27 cellular contexts compared by ENCODE assay signal in genomic region chr3:143099213-143099612, GRCh38.
"Had no signal": no experiment of that assay in that cellular context is flagged by ENCODE, and none has a peak within 500 bp of the region (broad histone marks: within the 10 kb centered on the region; RNA-seq: fewer than 3 reads in every experiment).

No MANE protein-coding gene starts in this region.

- H3K36me3 Mint-ChIP-seq: natural killer cell; neural progenitor cell; stimulated activated effector memory CD8-positive, alpha-beta T cell treated with anti-CD3 and anti-CD28 coated beads, Interleukin-12 subunit alpha, Interleukin-12 subunit beta, amount 100 ng/mL, for 72 hours had no signal

- H3K4me1 ChIP-seq: neural progenitor cell, parathyroid adenoma, psoas muscle, right lobe of liver, sigmoid colon, stomach, tibial nerve had no signal

- H3K9me3 Mint-ChIP-seq: natural killer cell; stimulated activated effector memory CD8-positive, alpha-beta T cell treated with anti-CD3 and anti-CD28 coated beads, Interleukin-12 subunit alpha, Interleukin-12 subunit beta, amount 100 ng/mL, for 72 hours; stimulated activated naive CD8-positive, alpha-beta T cell treated with anti-CD3 and anti-CD28 coated beads, Interleukin-15, Interleukin-2, amounts not matched to agents 100 ng/mL and 50 ng/mL, for 24 hours had no signal

- H3K27ac Mint-ChIP-seq: naive thymus-derived CD4-positive, alpha-beta T cell; natural killer cell; neural progenitor cell; progenitor cell of endocrine pancreas; stimulated activated effector memory CD8-positive, alpha-beta T cell treated with anti-CD3 and anti-CD28 coated beads, Interleukin-12 subunit alpha, Interleukin-12 subunit beta, amount 100 ng/mL, for 72 hours; stimulated activated naive B cell treated with anti-CD40 and anti-IgM and Interleukin-4, amounts not matched to agents 10 μg/mL and 1 μg/mL and 100 μg/mL, for 72 hours; stimulated activated naive CD8-positive, alpha-beta T cell treated with anti-CD3 and anti-CD28 coated beads, Interleukin-15, Interleukin-2, amounts not matched to agents 100 ng/mL and 50 ng/mL, for 24 hours had no signal

- H3K9me3 ChIP-seq: right lobe of liver, sigmoid colon, thoracic aorta, thyroid gland, vagina had no signal

- H3K4me3 ChIP-seq: neural progenitor cell, ovary, psoas muscle, right lobe of liver, sigmoid colon, stomach, thoracic aorta, thyroid gland, tibial nerve, vagina had no signal

- H3K27me3 Mint-ChIP-seq: progenitor cell of endocrine pancreas; stimulated activated naive CD8-positive, alpha-beta T cell treated with anti-CD3 and anti-CD28 coated beads, Interleukin-15, Interleukin-2, amounts not matched to agents 100 ng/mL and 50 ng/mL, for 24 hours had no signal

- H2AFZ ChIP-seq: neural progenitor cell, parathyroid adenoma had no signal

- H3K4me2 ChIP-seq: neural progenitor cell had no signal

- H3K9ac ChIP-seq: neural progenitor cell, parathyroid adenoma had no signal

- H3K79me2 ChIP-seq: parathyroid adenoma had no signal

- H3K27me3 ChIP-seq: neural progenitor cell, ovary, right lobe of liver, sigmoid colon, stomach, thyroid gland, vagina had no signal

- H3K4me3 Mint-ChIP-seq: naive thymus-derived CD4-positive, alpha-beta T cell; natural killer cell; neural progenitor cell; stimulated activated effector memory CD8-positive, alpha-beta T cell treated with anti-CD3 and anti-CD28 coated beads, Interleukin-12 subunit alpha, Interleukin-12 subunit beta, amount 100 ng/mL, for 72 hours; stimulated activated naive B cell treated with anti-CD40 and anti-IgM and Interleukin-4, amounts not matched to agents 10 μg/mL and 1 μg/mL and 100 μg/mL, for 72 hours; stimulated activated naive CD8-positive, alpha-beta T cell treated with anti-CD3 and anti-CD28 coated beads, Interleukin-15, Interleukin-2, amounts not matched to agents 100 ng/mL and 50 ng/mL, for 24 hours had no signal

- DNase-seq: naive thymus-derived CD4-positive, alpha-beta T cell; natural killer cell; occipital lobe; ovary; posterior cingulate gyrus; psoas muscle; right cardiac atrium; right lobe of liver; sigmoid colon; small intestine; stimulated activated CD4-positive, alpha-beta T cell treated with anti-CD3 and anti-CD28 coated beads, Interleukin-15, amount 100 ng/mL, for 24 hours; stimulated activated CD4-positive, alpha-beta T cell treated with anti-CD3 and anti-CD28 coated beads, Interleukin-2, amount 100 ng/mL, for 24 hours; stimulated activated CD4-positive, alpha-beta T cell treated with anti-CD3 and anti-CD28 coated beads, Interleukin-2, amount 100 ng/mL, for 48 hours; stimulated activated CD4-positive, alpha-beta T cell treated with anti-CD3 and anti-CD28 coated beads, Interleukin-4, amount 100 ng/mL, for 24 hours; stimulated activated naive B cell treated with anti-CD40 and anti-IgM and Interleukin-4, amounts not matched to agents 10 μg/mL and 1 μg/mL and 100 μg/mL, for 72 hours; stimulated activated naive CD4-positive, alpha-beta T cell treated with Interleukin-2 at 50 U/mL for 16 hours; stomach; thyroid gland; trophoblast cell had no signal

- H3K36me3 ChIP-seq: neural progenitor cell, ovary, right lobe of liver, sigmoid colon, stomach, thoracic aorta, thyroid gland, tibial nerve, vagina had no signal

- ATAC-seq: naive thymus-derived CD4-positive, alpha-beta T cell; natural killer cell; psoas muscle; right cardiac atrium; stimulated activated effector memory CD8-positive, alpha-beta T cell treated with anti-CD3 and anti-CD28 coated beads, Interleukin-12 subunit alpha, Interleukin-12 subunit beta, amount 100 ng/mL, for 72 hours; stimulated activated naive B cell treated with anti-CD40 and anti-IgM and Interleukin-4, amounts not matched to agents 10 μg/mL and 1 μg/mL and 100 μg/mL, for 72 hours had no signal

- H3K27ac ChIP-seq: neural progenitor cell, ovary, parathyroid adenoma, psoas muscle, right lobe of liver, sigmoid colon, stomach, thoracic aorta, thyroid gland, tibial nerve, vagina had no signal

- H3K4me1 Mint-ChIP-seq: naive thymus-derived CD4-positive, alpha-beta T cell; natural killer cell; neural progenitor cell; stimulated activated effector memory CD8-positive, alpha-beta T cell treated with anti-CD3 and anti-CD28 coated beads, Interleukin-12 subunit alpha, Interleukin-12 subunit beta, amount 100 ng/mL, for 72 hours had no signal
